8 cellular contexts compared by ENCODE assay signal in genomic region chr17:49434821-49435581, GRCh38.
A peak's percentile ranks its signal among the peaks of the same experiment; 100 is the strongest.
DNase-seq lines count a peak whose midpoint lies in the region; ATAC-seq and TF ChIP-seq lines count a peak whose summit lies in the region.

No MANE protein-coding gene starts in this region.

- no peak for ATAC-seq in GM18873 (IDR thresholded peaks at IDR 0.05; ENCODE audit: low FRiP score, unreplicated experiment)

- H3K36me3 ChIP-seq in GM06990 (ENCODE audit: control insufficient read depth, insufficient read depth, low read length), result no peaks in the 10 kb centered on the region

- H3K4me3 ChIP-seq in GM06990 (replicated peaks; ENCODE audit: low read depth, low read length), result no peak overlapping the region

- TF ChIP-seq CTCF in GM06990 (IDR thresholded peaks at IDR 0.05; ENCODE audit: insufficient read depth, low read length, poor library complexity, severe bottlenecking), result peak; percentile 88

- no peaks in the 10 kb centered on the region; the same call in none of the 2 replicates for H3K27me3 ChIP-seq in GM06990 (replicated peaks; ENCODE audit: control insufficient read depth, insufficient read depth, low read length)

- DNase-seq in 8988T (peak; percentile 80), GM06990 (ENCODE audit: extremely low read depth, insufficient read length) (no peak), NCI-H526 (lab: John Stamatoyannopoulos, UW) (peak; percentile 54 to 69), fibroblast of the conjunctiva (ENCODE audit: low read depth) (peak; percentile 22), pons (ENCODE audit: low spot score) (peak; percentile 74), NCI-H446 treated with DMSO at 0.1 percent for 48 hours (lab: John Stamatoyannopoulos, UW) (no peak)
- DNase-seq in activated T-cell treated with anti-CD3 and anti-CD28 coated beads, Interleukin-2, amount 50 U/mL, for 1 hour, result peak; percentile 36

Comparison
In these comparisons a context has a peak if more than half of its experiments do, and no peak if none do; other contexts are left out.
1. DNase-seq: peak in 8988T (single experiment), NCI-H526 (2 of 2), activated T-cell treated with anti-CD3 and anti-CD28 coated beads, Interleukin-2, amount 50 U/mL, for 1 hour (single experiment), fibroblast of the conjunctiva (single experiment) and pons (single experiment); none in GM06990 (single experiment) and NCI-H446 treated with DMSO at 0.1 percent for 48 hours (single experiment).